ENCODE assay signal across 10 cellular contexts in the genomic region with DNA sequence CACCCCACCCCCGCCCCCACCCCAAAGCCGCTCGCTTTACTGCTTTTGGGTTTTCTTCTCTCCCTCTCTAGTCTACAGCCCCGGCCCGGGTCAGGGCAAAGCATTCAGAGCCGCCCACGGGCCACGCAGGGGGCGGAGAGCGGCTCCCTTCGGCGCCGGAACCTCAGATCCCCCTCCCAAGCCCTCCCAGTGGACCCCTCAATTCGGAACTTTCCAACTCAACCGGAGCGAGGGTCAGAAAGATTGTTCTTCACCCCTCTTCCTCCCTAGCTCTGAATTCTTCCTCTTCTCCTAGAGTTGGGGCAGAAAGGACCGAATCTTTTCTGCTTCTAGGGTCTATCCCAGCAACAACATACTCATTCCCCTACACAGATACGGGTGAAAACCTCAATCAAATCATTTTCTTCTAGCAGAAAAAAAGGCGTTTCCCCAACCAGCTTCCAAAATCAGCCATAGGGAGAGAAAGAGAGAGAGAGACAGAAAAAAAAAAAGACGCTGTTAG. TPM values are rescaled to one million over a fixed set of nuclear protein-coding genes. Genes with fewer than 3 reads are reported as not detected.
DNase-seq lines count a peak whose midpoint lies in the region; ATAC-seq, FAIRE-seq and TF ChIP-seq lines count a peak whose summit lies in the region.
"Had no signal": no experiment of that assay in that cellular context is flagged by ENCODE, and none has a peak within 500 bp of the region (broad histone marks: within the 10 kb centered on the region; RNA-seq: fewer than 3 reads in every experiment).

No MANE protein-coding gene starts in this region.

- peaks cover 5% of the 10 kb centered on the region for H3K4me1 Mint-ChIP-seq in astrocyte (ENCODE audit: low read depth, unreplicated experiment)
- H3K4me1 Mint-ChIP-seq in stimulated activated naive CD8-positive, alpha-beta T cell treated with anti-CD3 and anti-CD28 coated beads, Interleukin-15, amount 100 ng/mL, for 72 hours: peaks cover 61% of the 10 kb centered on the region

- peak overlapping the region; percentile 83 for H3K4me2 ChIP-seq in astrocyte (ENCODE audit: low read length)

- no TSS peak for BruUV-seq in A673 (replicated peaks; lab: Mats Ljungman, UMichigan)

- H2AFZ ChIP-seq in astrocyte (ENCODE audit: low read depth, low read length): no peak overlapping the region

- ATAC-seq in lower lobe of right lung (peak in 1 of 2 donors; percentile 16), HG03039 (IDR thresholded peaks at IDR 0.05; ENCODE audit: unreplicated experiment) (no peak)
- ATAC-seq in stimulated activated naive CD8-positive, alpha-beta T cell treated with anti-CD3 and anti-CD28 coated beads, Interleukin-15, amount 100 ng/mL, for 72 hours: peak; percentile 72

- peaks cover 2% of the 10 kb centered on the region for H3K36me3 Mint-ChIP-seq in astrocyte (ENCODE audit: low read depth, unreplicated experiment)

- H3K4me3 ChIP-seq in A673 (ENCODE audit: low read depth, low read length, poor library complexity, severe bottlenecking) (peak overlapping the region; percentile 85), HUES48 (ENCODE audit: low read depth, low read length) (peak overlapping the region; percentile 32), astrocyte (ENCODE audit: insufficient read depth, low read depth, low read length) (peak overlapping the region; percentile 84), lower lobe of right lung (peak overlapping the region; percentile 58)

- CTCF ChIA-PET in A673 (lab: Charles Lee): no interaction called here

- H3K79me2 ChIP-seq in astrocyte (ENCODE audit: insufficient read depth, low read length): peaks cover 67% of the 10 kb centered on the region

- POLR2A ChIA-PET in A673 (lab: Charles Lee; ENCODE audit: low non-redundant PET): interaction anchor here (0.6 kb wide), 1 partner anchor 43 kb away, joined by 3 read pairs; no protein-coding TSS in a partner anchor

- no peak overlapping the region for H3K9ac ChIP-seq in HUES48 (ENCODE audit: low read depth, low read length)
- H3K9ac ChIP-seq in astrocyte (ENCODE audit: low read length): peak overlapping the region; percentile 96

- no peak for FAIRE-seq in astrocyte (lab: Jason Lieb, UNC)
- FAIRE-seq: G401.6 had no signal

- DNase-seq in A673 (ENCODE audit: low spot score): no peak
- no peak for DNase-seq in astrocyte (ENCODE audit: low read depth)
- DNase-seq in lower lobe of right lung: no peak
- DNase-seq in stimulated activated naive CD8-positive, alpha-beta T cell treated with anti-CD3 and anti-CD28 coated beads, Interleukin-15, amount 100 ng/mL, for 72 hours: peak in 1 of 2 donors; percentile 52
- DNase-seq in COLO829 (ENCODE audit: low spot score): no peak
- no peak for DNase-seq in DMS79 (lab: John Stamatoyannopoulos, UW)

- H3K27ac ChIP-seq in A673 (ENCODE audit: low read depth, low read length, poor library complexity, severe bottlenecking): peak overlapping the region; percentile 95
- H3K27ac ChIP-seq in HUES48 (ENCODE audit: low read depth, low read length): no peak overlapping the region
- H3K27ac ChIP-seq in astrocyte (ENCODE audit: low read depth, low read length): peak overlapping the region; percentile 95
- peak overlapping the region; percentile 86 for H3K27ac ChIP-seq in lower lobe of right lung

- peaks cover 10% of the 10 kb centered on the region for H3K9me3 Mint-ChIP-seq in astrocyte (ENCODE audit: unreplicated experiment)
- H3K9me3 Mint-ChIP-seq in stimulated activated naive CD8-positive, alpha-beta T cell treated with anti-CD3 and anti-CD28 coated beads, Interleukin-15, amount 100 ng/mL, for 72 hours: no peaks in the 10 kb centered on the region

- H3K27ac Mint-ChIP-seq in astrocyte (ENCODE audit: unreplicated experiment): peak overlapping the region; percentile 94
- H3K27ac Mint-ChIP-seq in stimulated activated naive CD8-positive, alpha-beta T cell treated with anti-CD3 and anti-CD28 coated beads, Interleukin-15, amount 100 ng/mL, for 72 hours: peak overlapping the region; percentile 92 to 96

- peak overlapping the region; percentile 85 for H3K4me3 Mint-ChIP-seq in astrocyte (ENCODE audit: unreplicated experiment)
- H3K4me3 Mint-ChIP-seq in stimulated activated naive CD8-positive, alpha-beta T cell treated with anti-CD3 and anti-CD28 coated beads, Interleukin-15, amount 100 ng/mL, for 72 hours: peak overlapping the region; percentile 95

- TF ChIP-seq CTCF in A673 (conservative IDR thresholded peaks at IDR 0.05; ENCODE audit: low read depth, low read length) (no peak), astrocyte (IDR thresholded peaks at IDR 0.05; ENCODE audit: insufficient read depth, low read depth, low read length) (no peak), lower lobe of right lung (IDR thresholded peaks at IDR 0.05) (no peak)

- H3K9me3 ChIP-seq in A673 (ENCODE audit: low read depth, low read length, poor library complexity, severe bottlenecking): no peaks in the 10 kb centered on the region
- H3K9me3 ChIP-seq in HUES48 (ENCODE audit: control insufficient read depth, insufficient read depth, low read length): no peaks in the 10 kb centered on the region
- no peaks in the 10 kb centered on the region for H3K9me3 ChIP-seq in astrocyte (ENCODE audit: insufficient read depth, low read depth, low read length)
- no peaks in the 10 kb centered on the region for H3K9me3 ChIP-seq in lower lobe of right lung

- H4K20me1 ChIP-seq in astrocyte (ENCODE audit: insufficient read depth, low read length): no peaks in the 10 kb centered on the region

- H3K36me3 ChIP-seq in A673 (ENCODE audit: insufficient read depth, low read length, poor library complexity, severe bottlenecking): peaks cover 5% of the 10 kb centered on the region
- no peaks in the 10 kb centered on the region for H3K36me3 ChIP-seq in HUES48 (ENCODE audit: control insufficient read depth, insufficient read depth, low read length)
- no peaks in the 10 kb centered on the region for H3K36me3 ChIP-seq in astrocyte (ENCODE audit: insufficient read depth, low read length)
- no peaks in the 10 kb centered on the region for H3K36me3 ChIP-seq in lower lobe of right lung

- intact Hi-C loops in A673 (cut with micrococcal nuclease; ENCODE audit: unreplicated experiment): loop anchor here (2.0 kb wide), 1 partner anchor 33 kb away; no protein-coding TSS in a partner anchor
- intact Hi-C loops in lower lobe of right lung (cut with DNase I): no loop called here

- peaks cover 86% of the 10 kb centered on the region for H3K27me3 Mint-ChIP-seq in astrocyte (ENCODE audit: low read depth, unreplicated experiment)
- peaks cover 60% of the 10 kb centered on the region for H3K27me3 Mint-ChIP-seq in stimulated activated naive CD8-positive, alpha-beta T cell treated with anti-CD3 and anti-CD28 coated beads, Interleukin-15, amount 100 ng/mL, for 72 hours

- H3K27me3 ChIP-seq in A673 (replicated peaks; ENCODE audit: insufficient read depth, low read depth, low read length, poor library complexity) (no peaks in the 10 kb centered on the region), HUES48 (ENCODE audit: control insufficient read depth, insufficient read depth, low read length) (peaks cover 100% of the 10 kb centered on the region), astrocyte (ENCODE audit: insufficient read depth, low read length) (peaks cover 36% of the 10 kb centered on the region), lower lobe of right lung (ENCODE audit: low read depth) (peaks cover 75% of the 10 kb centered on the region)

- H3K4me1 ChIP-seq in A673 (ENCODE audit: insufficient read depth, low read length, poor library complexity, severe bottlenecking) (peaks cover 44% of the 10 kb centered on the region), HUES48 (ENCODE audit: control insufficient read depth, insufficient read depth, low read length) (peaks cover 50% of the 10 kb centered on the region), astrocyte (ENCODE audit: insufficient read depth, low read length) (peaks cover 40% of the 10 kb centered on the region), lower lobe of right lung (peaks cover 23% of the 10 kb centered on the region)

RNA-seq across cellular contexts. Expression of a gene that starts 1.0 kb away (rescaled TPM):
- total RNA-seq in A673 (2021) (34.5 and 37.8 TPM in 2 replicates), astrocyte (0.41 and 1.8 TPM in 2 replicates), lower lobe of right lung (5.6 TPM)

RNA-seq across cellular contexts. Expression of a gene that starts 13.1 kb away (rescaled TPM):
- total RNA-seq in A673 (2021): not detected in 2 replicates
- not detected in 2 replicates for total RNA-seq in astrocyte
- total RNA-seq in lower lobe of right lung: not detected
- total RNA-seq: activated CD8-positive, alpha-beta memory T cell treated with anti-CD3 and anti-CD28 coated beads for 36 hours had no signal

RNA-seq across cellular contexts. Expression of a gene that starts 34.2 kb away (rescaled TPM):
- total RNA-seq in A673 (2021): 9.7 and 11.9 TPM in 2 replicates
- not detected in 2 replicates for total RNA-seq in astrocyte
- 5.8 TPM for total RNA-seq in lower lobe of right lung

RNA-seq across cellular contexts. Expression of a gene that starts 46.1 kb away (rescaled TPM):
- total RNA-seq in A673 (2021) (40.7 and 46.1 TPM in 2 replicates), astrocyte (not detected in 2 replicates), lower lobe of right lung (11.3 TPM)

RNA-seq across cellular contexts. Expression of a gene that starts 49.7 kb away (rescaled TPM):
- total RNA-seq in A673 (2021) (5.9 and 6.4 TPM in 2 replicates), astrocyte (not detected in 2 replicates), lower lobe of right lung (3.9 TPM)
- total RNA-seq: activated CD8-positive, alpha-beta memory T cell treated with anti-CD3 and anti-CD28 coated beads for 36 hours had no signal

Comparison
In these comparisons a context has a peak if more than half of its experiments do, and no peak if none do; other contexts are left out.
1. H3K4me3 ChIP-seq: peak in every context shown above with its lines; median percentile 85 in A673; 84 in astrocyte; 58 in lower lobe of right lung; 32 in HUES48.